24 cellular contexts compared by ENCODE assay signal in the genomic region with DNA sequence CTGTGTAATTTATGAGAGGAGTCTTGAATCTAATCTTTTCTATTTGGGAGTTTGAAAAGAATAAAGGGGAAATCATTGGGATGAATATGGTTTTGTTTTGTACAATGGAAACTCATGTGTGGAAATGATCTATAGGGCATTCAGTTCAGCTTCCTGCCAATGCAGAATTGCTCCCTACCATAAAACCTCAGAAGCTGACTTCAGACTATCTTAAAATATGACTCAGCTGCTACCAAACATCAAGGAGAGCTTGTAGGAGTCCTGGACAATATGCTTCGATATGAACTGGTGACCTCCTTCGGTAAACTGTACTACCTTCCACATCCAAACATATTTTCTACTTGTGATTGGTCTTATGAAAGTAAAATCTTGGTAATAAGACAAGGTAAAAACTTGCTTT.
"Had no signal": no experiment of that assay in that cellular context is flagged by ENCODE, and none has a peak within 500 bp of the region (broad histone marks: within the 10 kb centered on the region; RNA-seq: fewer than 3 reads in every experiment).

No MANE protein-coding gene starts in this region.

- H3K4me1 Mint-ChIP-seq: activated B cell treated with CpG ODN at 0.5 μM for 24 hours; central memory CD8-positive, alpha-beta T cell; T-cell had no signal

- H3K4me3 ChIP-seq: coronary artery, lower lobe of right lung, prostate gland, right atrium auricular region, skin epidermis, tibial nerve, uterus had no signal

- H3K27me3 Mint-ChIP-seq: activated B cell treated with CpG ODN at 0.5 μM for 24 hours; stimulated activated naive CD8-positive, alpha-beta T cell treated with anti-CD3 and anti-CD28 coated beads, Interleukin-15, Interleukin-2, amounts not matched to agents 100 ng/mL and 50 ng/mL, for 24 hours had no signal

- H3K27me3 ChIP-seq: right atrium auricular region, tibial nerve, uterus had no signal

- FAIRE-seq: endometrium, islet of Langerhans had no signal

- H3K9me3 Mint-ChIP-seq: central memory CD8-positive, alpha-beta T cell had no signal

- H3K4me1 ChIP-seq: lower lobe of right lung, prostate gland, right atrium auricular region, tibial nerve, uterus had no signal

- H3K27ac Mint-ChIP-seq: activated B cell treated with CpG ODN at 0.5 μM for 24 hours; activated CD4-positive, alpha-beta memory T cell treated with anti-CD3 and anti-CD28 coated beads for 36 hours; activated naive CD4-positive, alpha-beta T cell treated with anti-CD3 and anti-CD28 coated beads, Interleukin-2, amount 50 U/mL, for 72 hours; activated T-helper 1 cell treated with anti-CD3 and anti-CD28 coated beads, Interleukin-12 subunit alpha, Interleukin-12 subunit beta, Interleukin-2, Interleukin-4 antibody, amounts not matched to agents 30 ng/mL and 10 ng/mL and 1 ng/mL, durations not matched to agents 14 hours and 24 hours and 36 hours; stimulated activated naive CD8-positive, alpha-beta T cell treated with anti-CD3 and anti-CD28 coated beads, Interleukin-15, Interleukin-2, amounts not matched to agents 100 ng/mL and 50 ng/mL, for 24 hours; T-cell had no signal

- DNase-seq: activated B cell treated with CpG ODN at 0.5 μM for 24 hours; activated CD4-positive, alpha-beta memory T cell treated with anti-CD3 and anti-CD28 coated beads for 36 hours; activated CD4-positive, alpha-beta T cell treated with anti-CD3 and anti-CD28 coated beads for 4 hours; activated gamma-delta T cell treated with Interleukin-2 at 50 U/mL for 16 hours; activated T-cell treated with anti-CD3 and anti-CD28 coated beads for 4 hours; amniotic stem cell; erythroblast; lower lobe of right lung; midbrain; stimulated activated CD4-positive, alpha-beta T cell treated with anti-CD3 and anti-CD28 coated beads, Interleukin-15, amount 100 ng/mL, for 24 hours; stimulated activated CD4-positive, alpha-beta T cell treated with anti-CD3 and anti-CD28 coated beads, Interleukin-2, amount 100 ng/mL, for 48 hours; T-cell; uterus had no signal

- H3K27ac ChIP-seq: coronary artery, lower lobe of right lung, prostate gland, right atrium auricular region, skin epidermis, tibial nerve, uterus had no signal

- H3K9me3 ChIP-seq: lower lobe of right lung, prostate gland, right atrium auricular region, uterus had no signal

- ATAC-seq: activated naive CD4-positive, alpha-beta T cell treated with anti-CD3 and anti-CD28 coated beads, Interleukin-2, amount 50 U/mL, for 72 hours; lower lobe of right lung; T-cell had no signal

- H3K36me3 Mint-ChIP-seq: activated CD4-positive, alpha-beta memory T cell treated with anti-CD3 and anti-CD28 coated beads for 36 hours; T-cell had no signal

- H3K4me3 Mint-ChIP-seq: activated B cell treated with CpG ODN at 0.5 μM for 24 hours; activated CD4-positive, alpha-beta memory T cell treated with anti-CD3 and anti-CD28 coated beads for 36 hours; activated T-helper 1 cell treated with anti-CD3 and anti-CD28 coated beads, Interleukin-12 subunit alpha, Interleukin-12 subunit beta, Interleukin-2, Interleukin-4 antibody, amounts not matched to agents 30 ng/mL and 10 ng/mL and 1 ng/mL, durations not matched to agents 14 hours and 24 hours and 36 hours; central memory CD8-positive, alpha-beta T cell; stimulated activated naive CD8-positive, alpha-beta T cell treated with anti-CD3 and anti-CD28 coated beads, Interleukin-15, Interleukin-2, amounts not matched to agents 100 ng/mL and 50 ng/mL, for 24 hours; T-cell had no signal

- H3K36me3 ChIP-seq: lower lobe of right lung, prostate gland, right atrium auricular region, tibial nerve, uterus had no signal
